22 cellular contexts compared by ENCODE assay signal in the genomic region with DNA sequence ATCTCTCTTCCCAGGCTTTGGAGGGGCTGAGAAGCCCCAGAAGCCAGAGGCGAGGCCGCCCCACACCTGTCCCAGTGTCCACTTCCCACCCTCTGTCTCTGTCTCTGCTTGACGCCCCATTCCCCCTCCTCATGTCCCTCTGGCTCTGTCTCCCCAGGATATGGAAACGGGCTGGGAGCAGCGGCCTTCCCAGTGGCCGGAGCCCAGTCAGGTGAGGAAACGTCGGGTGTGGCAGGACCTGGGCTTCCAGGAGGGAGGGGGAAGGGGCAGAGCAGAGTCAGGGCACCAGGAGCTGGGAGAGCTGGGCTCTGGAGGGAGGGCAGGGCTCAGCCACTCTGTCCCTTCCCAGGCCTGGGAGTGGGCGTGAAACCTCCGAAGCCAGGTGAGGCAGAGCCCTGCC. TPM values are rescaled to one million over a fixed set of nuclear protein-coding genes. Genes with fewer than 3 reads are reported as not detected.
DNase-seq lines count a peak whose midpoint lies in the region; ATAC-seq, FAIRE-seq and TF ChIP-seq lines count a peak whose summit lies in the region.
"Had no signal": no experiment of that assay in that cellular context is flagged by ENCODE, and none has a peak within 500 bp of the region (broad histone marks: within the 10 kb centered on the region; RNA-seq: fewer than 3 reads in every experiment).

No MANE protein-coding gene starts in this region.

- POLR2A ChIA-PET in H1 (lab: Charles Lee; ENCODE audit: partially characterized antibody), result interaction anchor here (1.1 to 15.2 kb wide), 7 partner anchors 8 to 41 kb away, joined by 4 to 200 read pairs (median 12); a partner anchor contains a TSS

- no peak for TF ChIP-seq EP300 in Ishikawa (IDR thresholded peaks at IDR 0.05; ENCODE audit: borderline replicate concordance)
- TF ChIP-seq EP300 in H1 (IDR thresholded peaks at IDR 0.05; ENCODE audit: borderline replicate concordance in 1 of 2, low read depth in 2 of 2, low read length in 2 of 2), result no peak
- no peak for TF ChIP-seq EP300 in tibial nerve (IDR thresholded peaks at IDR 0.05)

- H3K36me3 ChIP-seq in H1 (ENCODE audit: control insufficient read depth in 2 of 4, insufficient read depth in 4 of 4, low read length in 3 of 4) (no peaks in the 10 kb centered on the region), mesendoderm (ENCODE audit: control insufficient read depth, insufficient read depth, low read length) (no peaks in the 10 kb centered on the region), tibial nerve (no peaks in the 10 kb centered on the region)

- no peak overlapping the region for H2BK120ac ChIP-seq in H1 (replicated peaks; ENCODE audit: low read depth, low read length)
- H2BK120ac ChIP-seq in mesendoderm (ENCODE audit: low read depth, low read length), result no peak overlapping the region

- H2BK15ac ChIP-seq in H1 (ENCODE audit: low read length) (peak overlapping the region; percentile 61; the same call in 1 of the 2 replicates), mesendoderm (replicated peaks; ENCODE audit: low read depth) (no peak overlapping the region)

- peak overlapping the region; percentile 31 for H4K91ac ChIP-seq in H1 (replicated peaks; ENCODE audit: insufficient read length, low read length)

- H2BK20ac ChIP-seq in H1 (ENCODE audit: low read length), result no peak overlapping the region

- H3K4me3 ChIP-seq in H1 (ENCODE audit: extremely low read depth in 1 of 4, insufficient read depth in 2 of 4, low read depth in 3 of 4, low read length in 4 of 4), result no peak overlapping the region
- H3K4me3 ChIP-seq in mesendoderm (ENCODE audit: low read length), result no peak overlapping the region
- H3K4me3 ChIP-seq in tibial nerve, result no peak overlapping the region

- no peaks in the 10 kb centered on the region for H3K79me1 ChIP-seq in H1 (ENCODE audit: low read depth, low read length)
- H3K79me1 ChIP-seq in mesendoderm (ENCODE audit: low read length), result no peaks in the 10 kb centered on the region

- H2AK5ac ChIP-seq in H1 (ENCODE audit: low read depth, low read length) (no peak overlapping the region; the same call in 1 of the 2 replicates), mesendoderm (ENCODE audit: low read length) (no peak overlapping the region)

- H4K8ac ChIP-seq in H1 (ENCODE audit: extremely low read depth, insufficient read depth, low read length) (peak overlapping the region; percentile 11; the same call in 1 of the 2 replicates), mesendoderm (ENCODE audit: low read depth, low read length) (no peak overlapping the region)

- peak overlapping the region; percentile 84; the same call in 1 of the 2 replicates for H2BK12ac ChIP-seq in H1 (ENCODE audit: low read depth, low read length)

- DNase-seq in H1 (ENCODE audit: low read depth in 1 of 2, low spot score in 2 of 2), result no peak
- no peak for DNase-seq in mesendoderm
- no peak for DNase-seq in ureter (ENCODE audit: low spot score)
- DNase-seq in LoVo (ENCODE audit: low spot score), result no peak
- no peak for DNase-seq in tibial nerve (ENCODE audit: low spot score in 2 of 2)
- DNase-seq: AML-193, C1 segment of cervical spinal cord, EL, GOT3, KG1, MV-4-11, NCI-H1105 treated with DMSO at 0.1 percent for 48 hours, NCI-H2081, NCI-H2171, NCI-H524 treated with DMSO at 0.1 percent for 48 hours, NCI-H82, SHP77 had no signal

- H2BK5ac ChIP-seq in H1 (ENCODE audit: low read depth, low read length) (peak overlapping the region; percentile 68; the same call in 1 of the 2 replicates), mesendoderm (ENCODE audit: low read length) (no peak overlapping the region)

- H3K23me2 ChIP-seq in H1 (ENCODE audit: low read depth, low read length), result no peaks in the 10 kb centered on the region; the same call in 1 of the 2 replicates

- H3K27me3 ChIP-seq in H1 (replicated peaks in 1 of 4; ENCODE audit: control insufficient read depth in 3 of 4, extremely low read depth in 1 of 4, insufficient read depth in 3 of 4, low read length in 3 of 4) (no peaks in the 10 kb centered on the region; a peak in 1 of 7 replicates), mesendoderm (ENCODE audit: insufficient read depth, low read length, poor library complexity) (no peaks in the 10 kb centered on the region), tibial nerve (peaks cover 0 to 33% of the 10 kb centered on the region in 2 donors)

- H3K56ac ChIP-seq in H1 (replicated peaks; ENCODE audit: insufficient read length, low read depth, low read length), result no peak overlapping the region
- peak overlapping the region; percentile 42 for H3K56ac ChIP-seq in mesendoderm (ENCODE audit: low read length)

- TF ChIP-seq RAD21 in Ishikawa (IDR thresholded peaks at IDR 0.05; ENCODE audit: low read depth), result no peak
- no peak for TF ChIP-seq RAD21 in H1 (IDR thresholded peaks at IDR 0.05 in 1 of 2, conservative IDR thresholded peaks at IDR 0.05 in 1 of 2; ENCODE audit: low read depth in 2 of 2, low read length in 2 of 2)

- H3K23ac ChIP-seq in H1 (ENCODE audit: insufficient read length) (no peak overlapping the region), mesendoderm (ENCODE audit: low read length) (no peak overlapping the region)

- H3K79me2 ChIP-seq in H1 (ENCODE audit: control insufficient read depth in 1 of 2, insufficient read depth in 2 of 2, low read length in 2 of 2) (no peaks in the 10 kb centered on the region), mesendoderm (ENCODE audit: control insufficient read depth, insufficient read depth, low read length) (no peaks in the 10 kb centered on the region)

- H3K4me2 ChIP-seq in H1 (ENCODE audit: insufficient read depth in 1 of 2, low read depth in 2 of 2, low read length in 2 of 2) (no peak overlapping the region), mesendoderm (ENCODE audit: low read length) (no peak overlapping the region)

- peak overlapping the region; percentile 19 for H4K5ac ChIP-seq in H1 (ENCODE audit: insufficient read length, low read depth, low read length)
- H4K5ac ChIP-seq in mesendoderm (ENCODE audit: low read length), result no peak overlapping the region

- peak overlapping the region; percentile 32; the same call in 1 of the 2 replicates for H3K18ac ChIP-seq in H1 (ENCODE audit: extremely low read depth, low read length)
- no peak overlapping the region for H3K18ac ChIP-seq in mesendoderm (ENCODE audit: low read length)

- no peak overlapping the region for H3K14ac ChIP-seq in H1 (ENCODE audit: insufficient read length)

- H2AFZ ChIP-seq in H1 (ENCODE audit: low read length), result no peak overlapping the region

- peak overlapping the region; percentile 35 for H3K27ac ChIP-seq in C4-2B
- H3K27ac ChIP-seq in H1 (ENCODE audit: low read depth, low read length), result no peak overlapping the region
- H3K27ac ChIP-seq in mesendoderm (ENCODE audit: low read depth, low read length), result no peak overlapping the region
- H3K27ac ChIP-seq in tibial nerve, result no peak overlapping the region

- WGBS in H1 (ENCODE audit: extremely low coverage in 1 of 2, insufficient coverage in 1 of 2, insufficient read length in 1 of 2, insufficient replicate concordance in 2 of 2, low coverage in 1 of 2, low lambda C conversion rate in 2 of 2, missing lambda C conversion rate in 1 of 2), 2 experiments, result 64% methylated on average over 7 of the region's 10 CpGs; no CpG with 5 or more reads in 1 of the 2 experiments
- WGBS in mesendoderm (ENCODE audit: extremely low coverage, insufficient coverage, low lambda C conversion rate), result no CpG with 5 or more reads among the region's 10 CpGs
- WGBS in tibial nerve, 2 donors, result 55% methylated on average over 5 to 7 of the region's 10 CpGs

- no peak for TF ChIP-seq CTCF in C4-2B (conservative IDR thresholded peaks at IDR 0.05)
- no peak for TF ChIP-seq CTCF in H1 (IDR thresholded peaks at IDR 0.05; ENCODE audit: control extremely low read depth in 1 of 3, insufficient read depth in 1 of 3, low read depth in 1 of 3, low read length in 3 of 3)
- TF ChIP-seq CTCF in tibial nerve (IDR thresholded peaks at IDR 0.05), result no peak

- ATAC-seq in HG03432 (IDR thresholded peaks at IDR 0.05; ENCODE audit: unreplicated experiment), result no peak

- CTCF ChIA-PET in H1 (lab: Charles Lee; ENCODE audit: partially characterized antibody), result interaction anchor here (0.6 to 5.2 kb wide), 5 partner anchors 11 to 193 kb away, joined by 3 to 24 read pairs (median 4); a partner anchor contains a TSS

- no peak for FAIRE-seq in H1 (lab: Jason Lieb, UNC)
- FAIRE-seq: HepG2 had no signal

- no peak overlapping the region for H3K9ac ChIP-seq in H1 (replicated peaks in 1 of 4; ENCODE audit: extremely low read depth in 1 of 4, low read depth in 3 of 4, low read length in 3 of 4)
- H3K9ac ChIP-seq in mesendoderm (ENCODE audit: low read length), result peak overlapping the region; percentile 16

- no peaks in the 10 kb centered on the region for H4K20me1 ChIP-seq in H1 (replicated peaks in 1 of 2; ENCODE audit: control insufficient read depth in 1 of 2, insufficient read depth in 2 of 2, low read length in 2 of 2)

- H3K4ac ChIP-seq in H1 (replicated peaks; ENCODE audit: insufficient read length, low read depth, low read length) (no peak overlapping the region), mesendoderm (ENCODE audit: low read depth, low read length) (no peak overlapping the region)

- TF ChIP-seq POLR2A in H1 (IDR thresholded peaks at IDR 0.05; ENCODE audit: control extremely low read depth in 1 of 2, low read depth in 2 of 2, low read length in 2 of 2) (no peak), tibial nerve (IDR thresholded peaks at IDR 0.05) (no peak)

- H3K4me1 ChIP-seq in H1 (replicated peaks in 1 of 4; ENCODE audit: control insufficient read depth in 3 of 4, insufficient read depth in 4 of 4, low read length in 3 of 4) (peaks cover 0 to 28% (median 18%) of the 10 kb centered on the region in 4 experiments; a peak in 6 of 7 replicates), mesendoderm (ENCODE audit: control insufficient read depth, low read depth, low read length) (no peaks in the 10 kb centered on the region), tibial nerve (peaks cover 0 to 7% (median 0%) of the 10 kb centered on the region in 4 donors)

- no peaks in the 10 kb centered on the region for H3K9me3 ChIP-seq in H1 (ENCODE audit: insufficient read depth in 2 of 2, low read depth in 1 of 2, low read length in 1 of 2)
- no peaks in the 10 kb centered on the region for H3K9me3 ChIP-seq in tibial nerve

RNA-seq across cellular contexts. Expression of a gene that starts 10.6 kb away (rescaled TPM):
- total RNA-seq in H1 (2021; fragmentation: NEBNext Ultra II Directional; extraction: Animal tissue kit (Norgen Biotek cat#: 25700)), result 74.7 and 83.6 TPM in 2 replicates
- polyA plus RNA-seq in H1 (2011; rRNA removed), result 85.2 and 180 TPM in 2 replicates
- 47.7 TPM for polyA plus RNA-seq in H1 (2011; cell fraction: cytosol; rRNA removed)
- 210 TPM for polyA plus RNA-seq in H1 (2011; cell fraction: nucleus; rRNA removed)
- 52.2 to 75.7 TPM (median 70.6 TPM) in 4 replicates for polyA plus RNA-seq in H1 (2012, experiment 1 of 2)
- 62.9 TPM for polyA plus RNA-seq in H1 (2012, experiment 2 of 2)
- polyA plus RNA-seq in H1 (2013, experiment 1 of 2), result 113 TPM
- 117 TPM for polyA plus RNA-seq in H1 (2013, experiment 2 of 2)
- 14.7 and 15.1 TPM in 2 replicates for polyA minus RNA-seq in H1 (2011; rRNA and poly(A)+ RNA removed)
- polyA minus RNA-seq in H1 (2011; cell fraction: cytosol; rRNA and poly(A)+ RNA removed), result 22.3 TPM
- polyA minus RNA-seq in H1 (2011; cell fraction: nucleus; rRNA and poly(A)+ RNA removed), result 61.8 TPM
- polyA plus RNA-seq in mesendoderm (2013, experiment 1 of 2), result 104 TPM
- polyA plus RNA-seq in mesendoderm (2013, experiment 2 of 2), result 100 TPM
- total RNA-seq in ureter (2.2 TPM), tibial nerve (1 to 10 TPM in 2 of 4 donors, under 1 TPM in 2; 0.60 to 1.6 (median 1.1) TPM)

RNA-seq across cellular contexts. Expression of a gene that starts 21.7 kb away (rescaled TPM):
- 28.2 and 28.8 TPM in 2 replicates for total RNA-seq in H1 (2021; fragmentation: NEBNext Ultra II Directional; extraction: Animal tissue kit (Norgen Biotek cat#: 25700))
- polyA plus RNA-seq in H1 (2011; rRNA removed), result 34.6 and 52.8 TPM in 2 replicates
- 28.3 TPM for polyA plus RNA-seq in H1 (2011; cell fraction: cytosol; rRNA removed)
- polyA plus RNA-seq in H1 (2011; cell fraction: nucleus; rRNA removed), result 78.3 TPM
- polyA plus RNA-seq in H1 (2012, experiment 1 of 2), result 20.3 to 25.4 TPM (median 23.6 TPM) in 4 replicates
- 28.0 TPM for polyA plus RNA-seq in H1 (2012, experiment 2 of 2)
- 32.2 TPM for polyA plus RNA-seq in H1 (2013, experiment 1 of 2)
- polyA plus RNA-seq in H1 (2013, experiment 2 of 2), result 33.2 TPM
- polyA minus RNA-seq in H1 (2011; rRNA and poly(A)+ RNA removed), result 17.1 and 17.9 TPM in 2 replicates
- polyA minus RNA-seq in H1 (2011; cell fraction: cytosol; rRNA and poly(A)+ RNA removed), result 22.5 TPM
- 15.5 TPM for polyA minus RNA-seq in H1 (2011; cell fraction: nucleus; rRNA and poly(A)+ RNA removed)
- 19.8 TPM for polyA plus RNA-seq in mesendoderm (2013, experiment 1 of 2)
- 19.1 TPM for polyA plus RNA-seq in mesendoderm (2013, experiment 2 of 2)
- total RNA-seq in ureter, result 4.5 TPM
- 10 to 100 TPM in 1 of 4 donors, 1 to 10 TPM in 3; 5.1 to 15.0 (median 7.9) TPM for total RNA-seq in tibial nerve

RNA-seq across cellular contexts. Expression of a gene that starts 21.8 kb away (rescaled TPM):
- 0.60 and 0.77 TPM in 2 replicates for total RNA-seq in H1 (2021; fragmentation: NEBNext Ultra II Directional; extraction: Animal tissue kit (Norgen Biotek cat#: 25700))
- polyA plus RNA-seq in H1 (2011; rRNA removed), result 0.89 and 2.2 TPM in 2 replicates
- polyA plus RNA-seq in H1 (2011; cell fraction: cytosol; rRNA removed), result 1.1 TPM
- 1.5 TPM for polyA plus RNA-seq in H1 (2011; cell fraction: nucleus; rRNA removed)
- 0.88 to 1.4 TPM (median 1.3 TPM) in 4 replicates for polyA plus RNA-seq in H1 (2012, experiment 1 of 2)
- 0.79 TPM for polyA plus RNA-seq in H1 (2012, experiment 2 of 2)
- 0.45 TPM for polyA plus RNA-seq in H1 (2013, experiment 1 of 2)
- 0.64 TPM for polyA plus RNA-seq in H1 (2013, experiment 2 of 2)
- 0.54 and 0.69 TPM in 2 replicates for polyA minus RNA-seq in H1 (2011; rRNA and poly(A)+ RNA removed)
- polyA minus RNA-seq in H1 (2011; cell fraction: cytosol; rRNA and poly(A)+ RNA removed), result 1.2 TPM
- polyA minus RNA-seq in H1 (2011; cell fraction: nucleus; rRNA and poly(A)+ RNA removed), result 2.4 TPM
- polyA plus RNA-seq in mesendoderm (2013, experiment 1 of 2), result 0.20 TPM
- polyA plus RNA-seq in mesendoderm (2013, experiment 2 of 2), result 0.15 TPM
- total RNA-seq in ureter, result 0.42 TPM
- under 1 TPM in 1 of 4 donors, not detected in 3; 0.30 TPM for total RNA-seq in tibial nerve
- polyA plus RNA-seq: AG04450 had no signal

RNA-seq across cellular contexts. Expression of a gene that starts 26.8 kb away (rescaled TPM):
- total RNA-seq in H1 (2021; fragmentation: NEBNext Ultra II Directional; extraction: Animal tissue kit (Norgen Biotek cat#: 25700)), result 6.6 and 7.8 TPM in 2 replicates
- 7.0 and 10.4 TPM in 2 replicates for polyA plus RNA-seq in H1 (2011; rRNA removed)
- 8.8 TPM for polyA plus RNA-seq in H1 (2011; cell fraction: cytosol; rRNA removed)
- polyA plus RNA-seq in H1 (2011; cell fraction: nucleus; rRNA removed), result 16.5 TPM
- 2.6 to 7.9 TPM (median 6.3 TPM) in 4 replicates for polyA plus RNA-seq in H1 (2012, experiment 1 of 2)
- 6.3 TPM for polyA plus RNA-seq in H1 (2012, experiment 2 of 2)
- polyA plus RNA-seq in H1 (2013, experiment 1 of 2), result 10.9 TPM
- 10.2 TPM for polyA plus RNA-seq in H1 (2013, experiment 2 of 2)
- 0.32 and 0.71 TPM in 2 replicates for polyA minus RNA-seq in H1 (2011; rRNA and poly(A)+ RNA removed)
- polyA minus RNA-seq in H1 (2011; cell fraction: cytosol; rRNA and poly(A)+ RNA removed), result 2.3 TPM
- polyA minus RNA-seq in H1 (2011; cell fraction: nucleus; rRNA and poly(A)+ RNA removed), result 3.9 TPM
- 2.0 TPM for polyA plus RNA-seq in mesendoderm (2013, experiment 1 of 2)
- 1.9 TPM for polyA plus RNA-seq in mesendoderm (2013, experiment 2 of 2)
- total RNA-seq in ureter (not detected), tibial nerve (not detected)

RNA-seq across cellular contexts. Expression of a gene that starts 27.1 kb away (rescaled TPM):
- 747 and 793 TPM in 2 replicates for total RNA-seq in H1 (2021; fragmentation: NEBNext Ultra II Directional; extraction: Animal tissue kit (Norgen Biotek cat#: 25700))
- polyA plus RNA-seq in H1 (2011; rRNA removed), result 1,115 and 1,541 TPM in 2 replicates
- polyA plus RNA-seq in H1 (2011; cell fraction: cytosol; rRNA removed), result 1,064 TPM
- polyA plus RNA-seq in H1 (2011; cell fraction: nucleus; rRNA removed), result 853 TPM
- polyA plus RNA-seq in H1 (2012, experiment 1 of 2), result 1,062 to 1,141 TPM (median 1,120 TPM) in 4 replicates
- 1,707 TPM for polyA plus RNA-seq in H1 (2012, experiment 2 of 2)
- 1,092 TPM for polyA plus RNA-seq in H1 (2013, experiment 1 of 2)
- polyA plus RNA-seq in H1 (2013, experiment 2 of 2), result 1,249 TPM
- 497 and 676 TPM in 2 replicates for polyA minus RNA-seq in H1 (2011; rRNA and poly(A)+ RNA removed)
- polyA minus RNA-seq in H1 (2011; cell fraction: cytosol; rRNA and poly(A)+ RNA removed), result 373 TPM
- polyA minus RNA-seq in H1 (2011; cell fraction: nucleus; rRNA and poly(A)+ RNA removed), result 219 TPM
- 508 TPM for polyA plus RNA-seq in mesendoderm (2013, experiment 1 of 2)
- polyA plus RNA-seq in mesendoderm (2013, experiment 2 of 2), result 491 TPM
- not detected for total RNA-seq in ureter
- not detected for total RNA-seq in tibial nerve

Comparison
In these comparisons a context has a peak if more than half of its experiments do, and no peak if none do; other contexts are left out.
1. RNA of a gene that starts 10.6 kb away (total RNA-seq): 74.7 to 83.6 TPM in H1; 2.2 TPM in ureter (single experiment) and 0.60 to 1.6 TPM in tibial nerve; every median in the first group is over 10 times any median in the second.